Comparison of ENCODE assay signal across 8 cellular contexts in the genomic region with DNA sequence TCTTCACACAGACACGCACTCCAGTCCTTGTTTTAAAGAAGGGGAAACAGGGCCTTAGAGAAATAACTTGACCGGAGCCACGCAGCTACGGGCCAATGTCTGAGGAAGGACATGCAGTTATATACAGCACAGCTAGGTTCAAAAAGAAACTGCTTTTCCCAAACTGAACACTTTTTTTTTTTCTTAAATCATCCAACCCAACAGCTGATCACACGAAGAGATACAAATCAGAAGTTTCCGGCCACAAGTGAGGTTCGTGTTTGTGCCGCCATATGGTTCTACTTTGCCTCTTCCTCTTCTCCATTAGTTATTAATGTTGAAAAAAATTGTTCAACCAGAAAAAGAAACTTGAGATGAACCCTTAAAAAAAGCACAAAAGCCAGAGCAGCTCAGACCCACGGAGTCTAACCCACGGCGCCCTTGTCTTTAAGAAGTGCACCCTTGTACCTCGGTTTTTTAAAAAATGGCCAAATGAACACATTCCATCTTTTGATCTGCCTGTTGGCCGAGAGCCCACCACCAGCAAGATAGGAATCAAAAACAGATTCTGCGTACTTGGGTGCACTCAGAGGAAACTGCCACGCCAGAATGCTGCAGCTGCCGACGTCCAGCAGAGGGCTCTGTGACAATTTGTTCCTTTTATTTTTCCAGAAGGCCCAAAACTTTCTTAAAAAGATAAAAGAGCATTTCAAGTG.
DNase-seq lines count a peak whose midpoint lies in the region; ATAC-seq and TF ChIP-seq lines count a peak whose summit lies in the region.

No MANE protein-coding gene starts in this region.

- no peak overlapping the region for H3K4ac ChIP-seq in mesenchymal stem cell (ENCODE audit: low read depth in 1 of 2, low read length in 2 of 2)

- CTCF ChIA-PET in CD8-positive, alpha-beta T cell (lab: Charles Lee) = interaction anchor here (0.6 to 3.7 kb wide), 24 partner anchors 8 to 421 kb away, joined by 3 to 36 read pairs (median 4); partner anchors contain the start of gene CAPZB

- no peak overlapping the region for H2AFZ ChIP-seq in mesenchymal stem cell (ENCODE audit: low read depth, low read length)

- no peak overlapping the region for H3K14ac ChIP-seq in mesenchymal stem cell (ENCODE audit: low read length in 2 of 2)

- H3K36me3 Mint-ChIP-seq in CD8-positive, alpha-beta T cell = peaks cover 32% of the 10 kb centered on the region
- peaks cover 8% of the 10 kb centered on the region for H3K36me3 Mint-ChIP-seq in activated CD4-positive, alpha-beta T cell treated with anti-CD3 and anti-CD28 coated beads, Interleukin-2, amount 10 ng/mL, durations not matched to agents 24 days and 14 days (ENCODE audit: low read depth)
- peaks cover 79% of the 10 kb centered on the region for H3K36me3 Mint-ChIP-seq in dendritic cell treated with granulocyte-macrophage colony-stimulating factor and Interleukin-4, amounts not matched to agents 40 ng/mL and 50 ng/mL, for 4 days (ENCODE audit: low read depth)

- no peak overlapping the region for H2BK12ac ChIP-seq in mesenchymal stem cell (ENCODE audit: low read length in 2 of 2)

- H3K18ac ChIP-seq in mesenchymal stem cell (ENCODE audit: low read depth in 1 of 2, low read length in 2 of 2) = no peak overlapping the region

- no peak overlapping the region for H2BK15ac ChIP-seq in mesenchymal stem cell (ENCODE audit: low read depth, poor library complexity, severe bottlenecking)

- H3K4me2 ChIP-seq in mesenchymal stem cell (ENCODE audit: low read length, poor library complexity, severe bottlenecking) = no peak overlapping the region

- peak overlapping the region; percentile 38 for H3K4me3 ChIP-seq in CD8-positive, alpha-beta T cell (ENCODE audit: low read depth, low read length)
- H3K4me3 ChIP-seq in LNCaP clone FGC (ENCODE audit: low read depth, low read length) (no peak overlapping the region), mesenchymal stem cell (ENCODE audit: insufficient read depth in 1 of 2, low read depth in 1 of 2, low read length in 2 of 2) (peak overlapping the region in 1 of 2 experiments; percentile 54)

- H3K4me3 Mint-ChIP-seq in CD8-positive, alpha-beta T cell = peak overlapping the region; percentile 85
- H3K4me3 Mint-ChIP-seq in activated CD4-positive, alpha-beta T cell treated with anti-CD3 and anti-CD28 coated beads, Interleukin-2, amount 10 ng/mL, durations not matched to agents 24 days and 14 days = peak overlapping the region; percentile 81
- H3K4me3 Mint-ChIP-seq in dendritic cell treated with granulocyte-macrophage colony-stimulating factor and Interleukin-4, amounts not matched to agents 40 ng/mL and 50 ng/mL, for 4 days = peak overlapping the region; percentile 60

- peak; percentile 46 to 73 (median 67) for DNase-seq in CD8-positive, alpha-beta T cell
- DNase-seq in LNCaP clone FGC (ENCODE audit: low read depth) (no peak), mesenchymal stem cell (peak; percentile 62)
- DNase-seq in activated CD4-positive, alpha-beta T cell treated with anti-CD3 and anti-CD28 coated beads, Interleukin-2, amount 10 ng/mL, durations not matched to agents 24 days and 14 days = peak; percentile 88
- peak; percentile 26 to 37 for DNase-seq in stimulated activated CD8-positive, alpha-beta memory T cell treated with anti-CD3 and anti-CD28 coated beads, Interleukin-2, amount 100 ng/mL, for 1 hour (ENCODE audit: low read depth in 2 of 2)

- no peak overlapping the region for H4K91ac ChIP-seq in mesenchymal stem cell (ENCODE audit: low read length)

- H3K27ac Mint-ChIP-seq in CD8-positive, alpha-beta T cell = peak overlapping the region; percentile 90
- peak overlapping the region; percentile 94 for H3K27ac Mint-ChIP-seq in activated CD4-positive, alpha-beta T cell treated with anti-CD3 and anti-CD28 coated beads, Interleukin-2, amount 10 ng/mL, durations not matched to agents 24 days and 14 days
- peak overlapping the region; percentile 88 for H3K27ac Mint-ChIP-seq in dendritic cell treated with granulocyte-macrophage colony-stimulating factor and Interleukin-4, amounts not matched to agents 40 ng/mL and 50 ng/mL, for 4 days

- H3K4me1 ChIP-seq in CD8-positive, alpha-beta T cell (ENCODE audit: insufficient read depth, low read length) = peaks cover 54% of the 10 kb centered on the region
- peaks cover 34% of the 10 kb centered on the region for H3K4me1 ChIP-seq in mesenchymal stem cell (ENCODE audit: control insufficient read depth, insufficient read depth, low read depth, low read length)

- H2AK5ac ChIP-seq in mesenchymal stem cell (ENCODE audit: low read length, severe bottlenecking) = peak overlapping the region; percentile 40

- no peak overlapping the region for H2BK5ac ChIP-seq in mesenchymal stem cell (ENCODE audit: low read depth, low read length, poor library complexity, severe bottlenecking)

- 61% methylated on average over 13 of the region's 17 CpGs for WGBS in mesenchymal stem cell

- peak overlapping the region; percentile 50 for H3K27ac ChIP-seq in CD8-positive, alpha-beta T cell (ENCODE audit: low read depth, low read length)
- H3K27ac ChIP-seq in mesenchymal stem cell (ENCODE audit: low read length, poor library complexity, severe bottlenecking) = peak overlapping the region; percentile 13

- peak overlapping the region; percentile 91 for H3K9ac ChIP-seq in mesenchymal stem cell (ENCODE audit: low read length)

- no peak overlapping the region for H2BK120ac ChIP-seq in mesenchymal stem cell (ENCODE audit: low read depth, low read length)

- no peak overlapping the region for H4K8ac ChIP-seq in mesenchymal stem cell (ENCODE audit: low read length)

- no peak overlapping the region for H3K23ac ChIP-seq in mesenchymal stem cell (ENCODE audit: low read length in 2 of 2)

- POLR2A ChIA-PET in CD8-positive, alpha-beta T cell (lab: Charles Lee) = interaction anchor here (0.7 to 1.5 kb wide), 2 partner anchors 15 to 206 kb away, joined by 3 to 8 read pairs; a partner anchor contains a TSS

- no peaks in the 10 kb centered on the region for H3K9me3 ChIP-seq in CD8-positive, alpha-beta T cell (ENCODE audit: low read length)
- no peaks in the 10 kb centered on the region for H3K9me3 ChIP-seq in mesenchymal stem cell (ENCODE audit: control insufficient read depth, low read length)

- no peaks in the 10 kb centered on the region for H3K9me3 Mint-ChIP-seq in CD8-positive, alpha-beta T cell
- H3K9me3 Mint-ChIP-seq in activated CD4-positive, alpha-beta T cell treated with anti-CD3 and anti-CD28 coated beads, Interleukin-2, amount 10 ng/mL, durations not matched to agents 24 days and 14 days = no peaks in the 10 kb centered on the region
- no peaks in the 10 kb centered on the region for H3K9me3 Mint-ChIP-seq in dendritic cell treated with granulocyte-macrophage colony-stimulating factor and Interleukin-4, amounts not matched to agents 40 ng/mL and 50 ng/mL, for 4 days

- peaks cover 77% of the 10 kb centered on the region for H3K4me1 Mint-ChIP-seq in CD8-positive, alpha-beta T cell (ENCODE audit: low read depth)
- peaks cover 49% of the 10 kb centered on the region for H3K4me1 Mint-ChIP-seq in activated CD4-positive, alpha-beta T cell treated with anti-CD3 and anti-CD28 coated beads, Interleukin-2, amount 10 ng/mL, durations not matched to agents 24 days and 14 days
- H3K4me1 Mint-ChIP-seq in dendritic cell treated with granulocyte-macrophage colony-stimulating factor and Interleukin-4, amounts not matched to agents 40 ng/mL and 50 ng/mL, for 4 days (ENCODE audit: low read depth) = peaks cover 63% of the 10 kb centered on the region

- H3K27me3 Mint-ChIP-seq in CD8-positive, alpha-beta T cell (ENCODE audit: low read depth) = no peaks in the 10 kb centered on the region
- H3K27me3 Mint-ChIP-seq in activated CD4-positive, alpha-beta T cell treated with anti-CD3 and anti-CD28 coated beads, Interleukin-2, amount 10 ng/mL, durations not matched to agents 24 days and 14 days = no peaks in the 10 kb centered on the region
- no peaks in the 10 kb centered on the region for H3K27me3 Mint-ChIP-seq in dendritic cell treated with granulocyte-macrophage colony-stimulating factor and Interleukin-4, amounts not matched to agents 40 ng/mL and 50 ng/mL, for 4 days

- intact Hi-C loops in CD8-positive, alpha-beta T cell (cut with DNase I, micrococcal nuclease) = loop anchor here (1.0 to 5.0 kb wide), 6 partner anchors 94 to 262 kb away; partner anchors contain the start of gene CAPZB (in 2 of the 2)
- intact Hi-C loops in activated CD4-positive, alpha-beta T cell treated with anti-CD3 and anti-CD28 coated beads, Interleukin-2, amount 10 ng/mL, durations not matched to agents 24 days and 14 days (cut with micrococcal nuclease) = loop anchor here (1.0 to 5.0 kb wide), 6 partner anchors 59 to 262 kb away; partner anchors contain the start of genes CAPZB, EMC1 and MRTO4
- intact Hi-C loops in dendritic cell treated with granulocyte-macrophage colony-stimulating factor and Interleukin-4, amounts not matched to agents 40 ng/mL and 50 ng/mL, for 4 days (cut with micrococcal nuclease) = loop anchor here (2.0 to 5.0 kb wide), 3 partner anchors 86 to 260 kb away; no protein-coding TSS in a partner anchor

- no peaks in the 10 kb centered on the region for H3K27me3 ChIP-seq in CD8-positive, alpha-beta T cell (ENCODE audit: insufficient read depth, low read length)
- H3K27me3 ChIP-seq in mesenchymal stem cell (ENCODE audit: control insufficient read depth in 1 of 2, insufficient read depth in 1 of 2, low read length in 2 of 2) = no peaks in the 10 kb centered on the region

- peaks cover 41% of the 10 kb centered on the region for H3K79me1 ChIP-seq in mesenchymal stem cell (replicated peaks; ENCODE audit: low read length, poor library complexity, severe bottlenecking)

- ATAC-seq in CD8-positive, alpha-beta T cell = peak; percentile 70
- ATAC-seq in GM19467 (IDR thresholded peaks at IDR 0.05; ENCODE audit: unreplicated experiment) (peak; percentile 53), HG03280 (IDR thresholded peaks at IDR 0.05; ENCODE audit: unreplicated experiment) (no peak)

- H3K36me3 ChIP-seq in CD8-positive, alpha-beta T cell (ENCODE audit: insufficient read depth, low read length) = peaks cover 4% of the 10 kb centered on the region
- peaks cover 14% of the 10 kb centered on the region in 2 experiments for H3K36me3 ChIP-seq in mesenchymal stem cell (ENCODE audit: control insufficient read depth in 1 of 2, insufficient read depth in 2 of 2, low read depth in 1 of 2, low read length in 2 of 2)

- peak; percentile 88 for TF ChIP-seq CTCF in CD8-positive, alpha-beta T cell (IDR thresholded peaks at IDR 0.05)
- TF ChIP-seq CTCF in LNCaP clone FGC (IDR thresholded peaks at IDR 0.05; ENCODE audit: control insufficient read depth, extremely low read depth, insufficient read depth) = peak; percentile 46
